In genomic region chr18:9916067-9916684, GRCh38 we compare ENCODE assay signal across 1 cellular context.
TF ChIP-seq lines count a peak whose summit lies in the region.

No MANE protein-coding gene starts in this region.

TF ChIP-seq in HepG2, 621 proteins besides CTCF, POLR2A, EP300 and RAD21 (continued from another document):
- TF ChIP-seq, protein P1, sequence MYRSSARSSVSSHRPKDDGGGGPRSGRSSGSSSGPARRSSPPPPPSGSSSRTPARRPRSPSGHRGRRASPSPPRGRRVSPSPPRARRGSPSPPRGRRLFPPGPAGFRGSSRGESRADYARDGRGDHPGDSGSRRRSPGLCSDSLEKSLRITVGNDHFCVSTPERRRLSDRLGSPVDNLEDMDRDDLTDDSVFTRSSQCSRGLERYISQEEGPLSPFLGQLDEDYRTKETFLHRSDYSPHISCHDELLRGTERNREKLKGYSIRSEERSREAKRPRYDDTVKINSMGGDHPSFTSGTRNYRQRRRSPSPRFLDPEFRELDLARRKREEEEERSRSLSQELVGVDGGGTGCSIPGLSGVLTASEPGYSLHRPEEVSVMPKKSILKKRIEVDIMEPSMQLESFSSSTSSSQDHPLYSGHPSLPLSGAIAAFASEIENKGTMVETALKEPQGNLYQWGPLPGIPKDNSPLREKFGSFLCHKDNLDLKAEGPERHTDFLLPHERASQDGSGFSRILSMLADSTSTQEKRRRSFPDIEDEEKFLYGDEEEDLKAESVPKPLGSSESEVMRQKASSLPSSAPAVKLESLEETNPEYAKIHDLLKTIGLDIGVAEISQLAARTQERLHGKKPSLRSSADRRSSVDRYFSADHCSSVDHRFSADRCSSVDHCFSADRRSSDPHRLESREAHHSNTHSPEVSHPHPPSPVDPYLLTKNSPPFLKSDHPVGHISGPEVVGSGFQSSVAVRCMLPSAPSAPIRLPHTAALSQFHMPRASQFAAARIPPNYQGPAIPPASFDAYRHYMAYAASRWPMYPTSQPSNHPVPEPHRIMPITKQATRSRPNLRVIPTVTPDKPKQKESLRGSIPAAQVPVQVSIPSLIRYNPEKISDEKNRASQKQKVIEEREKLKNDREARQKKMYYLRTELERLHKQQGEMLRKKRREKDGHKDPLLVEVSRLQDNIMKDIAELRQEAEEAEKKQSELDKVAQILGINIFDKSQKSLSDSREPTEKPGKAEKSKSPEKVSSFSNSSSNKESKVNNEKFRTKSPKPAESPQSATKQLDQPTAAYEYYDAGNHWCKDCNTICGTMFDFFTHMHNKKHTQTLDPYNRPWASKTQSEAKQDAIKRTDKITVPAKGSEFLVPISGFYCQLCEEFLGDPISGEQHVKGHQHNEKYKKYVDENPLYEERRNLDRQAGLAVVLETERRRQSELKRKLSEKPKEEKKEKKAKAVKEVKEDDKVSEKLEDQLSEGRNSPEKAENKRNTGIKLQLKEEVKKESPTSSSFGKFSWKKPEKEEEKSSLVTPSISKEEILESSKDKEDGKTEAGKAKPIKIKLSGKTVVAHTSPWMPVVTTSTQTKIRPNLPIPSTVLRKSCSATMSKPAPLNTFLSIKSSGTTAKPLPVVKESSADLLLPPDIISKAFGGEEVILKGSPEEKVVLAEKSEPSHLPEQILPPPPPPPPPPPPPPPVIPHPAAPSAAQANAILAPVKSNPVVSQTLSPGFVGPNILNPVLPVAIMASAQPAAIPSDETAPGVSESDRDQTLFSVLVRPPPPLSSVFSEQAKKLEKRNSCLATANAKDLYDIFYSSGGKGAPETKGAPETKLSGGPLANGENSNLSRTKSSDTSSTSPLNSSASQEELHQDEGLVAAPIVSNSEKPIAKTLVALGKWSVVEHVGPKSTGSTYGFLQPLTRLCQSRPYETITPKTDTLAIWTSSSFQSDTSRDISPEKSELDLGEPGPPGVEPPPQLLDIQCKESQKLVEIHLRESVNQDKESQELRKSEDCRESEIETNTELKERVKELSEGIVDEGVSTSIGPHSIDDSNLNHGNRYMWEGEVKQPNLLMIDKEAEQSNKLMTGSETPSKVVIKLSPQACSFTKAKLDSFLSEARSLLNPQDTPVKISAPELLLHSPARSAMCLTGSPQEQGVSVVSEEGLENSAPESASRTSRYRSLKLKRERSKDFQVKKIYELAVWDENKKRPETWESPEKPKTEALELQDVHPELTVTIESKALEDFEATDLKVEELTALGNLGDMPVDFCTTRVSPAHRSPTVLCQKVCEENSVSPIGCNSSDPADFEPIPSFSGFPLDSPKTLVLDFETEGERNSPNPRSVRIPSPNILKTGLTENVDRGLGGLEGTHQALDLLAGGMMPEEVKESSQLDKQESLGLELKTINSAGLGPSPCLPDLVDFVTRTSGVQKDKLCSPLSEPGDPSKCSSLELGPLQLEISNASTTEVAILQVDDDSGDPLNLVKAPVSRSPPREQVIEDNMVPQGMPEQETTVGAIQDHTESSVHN (CRISPR knock-in tag; IDR thresholded peaks at IDR 0.05) = no peak
- no peak for TF ChIP-seq MTA1 (CRISPR knock-in tag; IDR thresholded peaks at IDR 0.05; ENCODE audit: borderline replicate concordance)
- TF ChIP-seq ZNF180 (CRISPR knock-in tag; IDR thresholded peaks at IDR 0.05; ENCODE audit: borderline replicate concordance, low read depth) = no peak
